In the genomic region with DNA sequence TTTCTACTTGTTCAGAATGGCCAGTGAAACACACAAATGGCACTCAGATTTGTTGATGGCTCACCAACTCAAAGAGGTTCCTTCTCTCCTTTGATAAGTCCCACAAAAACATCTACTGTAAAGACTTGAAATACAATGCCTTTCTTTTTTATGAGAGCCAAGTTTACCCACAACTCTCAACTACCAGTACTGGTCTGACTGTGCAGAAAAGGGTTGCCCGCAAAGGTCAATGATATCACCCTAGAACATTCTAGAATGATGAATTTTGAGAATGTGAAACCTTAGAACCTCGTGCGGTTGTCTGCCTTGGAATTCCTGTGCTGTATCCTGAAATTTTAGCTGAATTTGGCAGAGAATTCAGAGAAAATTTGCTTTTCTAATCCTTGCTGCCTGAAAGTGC, we compare ENCODE assay signal across 1 cellular context.
TF ChIP-seq lines count a peak whose summit lies in the region.

No MANE protein-coding gene starts in this region.

TF ChIP-seq in GM12878, 131 proteins besides CTCF, POLR2A, EP300 and RAD21 (continued from another document):
- TF ChIP-seq, protein P1, sequence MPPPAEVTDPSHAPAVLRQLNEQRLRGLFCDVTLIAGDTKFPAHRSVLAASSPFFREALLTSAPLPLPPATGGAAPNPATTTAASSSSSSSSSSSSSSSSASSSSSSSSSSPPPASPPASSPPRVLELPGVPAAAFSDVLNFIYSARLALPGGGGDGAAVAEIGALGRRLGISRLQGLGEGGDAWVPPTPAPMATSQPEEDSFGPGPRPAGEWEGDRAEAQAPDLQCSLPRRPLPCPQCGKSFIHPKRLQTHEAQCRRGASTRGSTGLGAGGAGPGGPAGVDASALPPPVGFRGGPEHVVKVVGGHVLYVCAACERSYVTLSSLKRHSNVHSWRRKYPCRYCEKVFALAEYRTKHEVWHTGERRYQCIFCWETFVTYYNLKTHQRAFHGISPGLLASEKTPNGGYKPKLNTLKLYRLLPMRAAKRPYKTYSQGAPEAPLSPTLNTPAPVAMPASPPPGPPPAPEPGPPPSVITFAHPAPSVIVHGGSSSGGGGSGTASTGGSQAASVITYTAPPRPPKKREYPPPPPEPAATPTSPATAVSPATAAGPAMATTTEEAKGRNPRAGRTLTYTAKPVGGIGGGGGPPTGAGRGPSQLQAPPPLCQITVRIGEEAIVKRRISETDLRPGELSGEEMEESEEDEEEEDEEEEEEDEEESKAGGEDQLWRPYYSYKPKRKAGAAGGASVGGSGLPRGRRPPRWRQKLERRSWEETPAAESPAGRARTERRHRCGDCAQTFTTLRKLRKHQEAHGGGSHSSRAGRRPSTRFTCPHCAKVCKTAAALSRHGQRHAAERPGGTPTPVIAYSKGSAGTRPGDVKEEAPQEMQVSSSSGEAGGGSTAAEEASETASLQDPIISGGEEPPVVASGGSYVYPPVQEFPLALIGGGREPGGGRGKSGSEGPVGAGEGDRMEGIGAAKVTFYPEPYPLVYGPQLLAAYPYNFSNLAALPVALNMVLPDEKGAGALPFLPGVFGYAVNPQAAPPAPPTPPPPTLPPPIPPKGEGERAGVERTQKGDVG (CRISPR knock-in tag; IDR thresholded peaks at IDR 0.05) = no peak
- TF ChIP-seq MXI1 (IDR thresholded peaks at IDR 0.05; ENCODE audit: low read depth, low read length) (no peak), ZNF207 (IDR thresholded peaks at IDR 0.05; ENCODE audit: borderline replicate concordance) (no peak)
